16 cellular contexts compared by ENCODE assay signal in genomic region chr14:34075095-34075744, GRCh38.
DNase-seq lines count a peak whose midpoint lies in the region; ATAC-seq, FAIRE-seq and TF ChIP-seq lines count a peak whose summit lies in the region.
"Had no signal": no experiment of that assay in that cellular context is flagged by ENCODE, and none has a peak within 500 bp of the region (broad histone marks: within the 10 kb centered on the region; RNA-seq: fewer than 3 reads in every experiment).

No MANE protein-coding gene starts in this region.

- DNase-seq in stimulated activated naive CD8-positive, alpha-beta T cell treated with anti-CD3 and anti-CD28 coated beads, Interleukin-15, Interleukin-2, amounts not matched to agents 100 U/mL and 50 U/mL, for 24 hours, result no peak
- DNase-seq in NB4 (ENCODE audit: low read depth), result peak; percentile 75
- DNase-seq in activated CD8-positive, alpha-beta memory T cell treated with anti-CD3 and anti-CD28 coated beads, Interleukin-2, amount 50 U/mL, for 4 hours, result no peak
- no peak for DNase-seq in frontal cortex (ENCODE audit: low spot score in 2 of 2)
- DNase-seq: activated CD4-positive, alpha-beta T cell treated with anti-CD3 and anti-CD28 coated beads, Interleukin-2, amount 50 U/mL, for 1 hour; activated T-cell treated with anti-CD3 and anti-CD28 coated beads, Interleukin-2, amount 50 U/mL, for 72 hours; effector CD8-positive, alpha-beta T cell; NCI-H1105; T-helper 17 cell had no signal

- FAIRE-seq in frontal cortex (lab: Jason Lieb, UNC), result no peak
- FAIRE-seq: HepG2 had no signal

- H3K27ac Mint-ChIP-seq in stimulated activated naive CD8-positive, alpha-beta T cell treated with anti-CD3 and anti-CD28 coated beads, Interleukin-15, Interleukin-2, amounts not matched to agents 100 ng/mL and 50 ng/mL, for 24 hours, result peak overlapping the region; percentile 16
- no peak overlapping the region for H3K27ac Mint-ChIP-seq in stimulated activated memory B cell treated with anti-CD40 and anti-IgM and Interleukin-4, amounts not matched to agents 10 μg/mL and 1 μg/mL and 100 μg/mL, for 72 hours
- H3K27ac Mint-ChIP-seq: activated T-cell treated with anti-CD3 and anti-CD28 coated beads, Interleukin-2, amount 50 U/mL, for 72 hours; natural killer cell treated with Interleukin-12 subunit alpha and Interleukin-12 subunit beta and Interleukin-15 and Interleukin-18, amount 100 ng/mL, for 72 hours; T-helper 17 cell had no signal

- H3K4me1 Mint-ChIP-seq in stimulated activated naive CD8-positive, alpha-beta T cell treated with anti-CD3 and anti-CD28 coated beads, Interleukin-15, Interleukin-2, amounts not matched to agents 100 ng/mL and 50 ng/mL, for 24 hours (ENCODE audit: low read depth), result no peaks in the 10 kb centered on the region
- no peaks in the 10 kb centered on the region for H3K4me1 Mint-ChIP-seq in stimulated activated memory B cell treated with anti-CD40 and anti-IgM and Interleukin-4, amounts not matched to agents 10 μg/mL and 1 μg/mL and 100 μg/mL, for 72 hours

- peaks cover 7% of the 10 kb centered on the region for H3K9me3 Mint-ChIP-seq in stimulated activated naive CD8-positive, alpha-beta T cell treated with anti-CD3 and anti-CD28 coated beads, Interleukin-15, Interleukin-2, amounts not matched to agents 100 ng/mL and 50 ng/mL, for 24 hours
- H3K9me3 Mint-ChIP-seq in stimulated activated memory B cell treated with anti-CD40 and anti-IgM and Interleukin-4, amounts not matched to agents 10 μg/mL and 1 μg/mL and 100 μg/mL, for 72 hours, result peaks cover 10% of the 10 kb centered on the region

- ATAC-seq in stimulated activated naive CD8-positive, alpha-beta T cell treated with anti-CD3 and anti-CD28 coated beads, Interleukin-15, Interleukin-2, amounts not matched to agents 100 U/mL and 50 U/mL, for 24 hours, result no peak
- peak; percentile 64 for ATAC-seq in HG02759 (IDR thresholded peaks at IDR 0.05; ENCODE audit: unreplicated experiment)
- no peak for ATAC-seq in stimulated activated memory B cell treated with anti-CD40 and anti-IgM and Interleukin-4, amounts not matched to agents 10 μg/mL and 1 μg/mL and 100 μg/mL, for 72 hours
- no peak for ATAC-seq in HG03469 (IDR thresholded peaks at IDR 0.05; ENCODE audit: unreplicated experiment)
- ATAC-seq: activated T-cell treated with anti-CD3 and anti-CD28 coated beads, Interleukin-2, amount 50 U/mL, for 72 hours; HepG2; natural killer cell treated with Interleukin-12 subunit alpha and Interleukin-12 subunit beta and Interleukin-15 and Interleukin-18, amount 100 ng/mL, for 72 hours; T-helper 17 cell had no signal

- TF ChIP-seq POLR2A in NB4 (IDR thresholded peaks at IDR 0.05; ENCODE audit: extremely low read depth, insufficient read length), result no peak

- no peak for TF ChIP-seq CTCF in NB4 (IDR thresholded peaks at IDR 0.05; ENCODE audit: low read depth, low read length)

- no peaks in the 10 kb centered on the region for H3K36me3 Mint-ChIP-seq in stimulated activated naive CD8-positive, alpha-beta T cell treated with anti-CD3 and anti-CD28 coated beads, Interleukin-15, Interleukin-2, amounts not matched to agents 100 ng/mL and 50 ng/mL, for 24 hours (ENCODE audit: low read depth)
- no peaks in the 10 kb centered on the region for H3K36me3 Mint-ChIP-seq in stimulated activated memory B cell treated with anti-CD40 and anti-IgM and Interleukin-4, amounts not matched to agents 10 μg/mL and 1 μg/mL and 100 μg/mL, for 72 hours
- H3K36me3 Mint-ChIP-seq: natural killer cell treated with Interleukin-12 subunit alpha and Interleukin-12 subunit beta and Interleukin-15 and Interleukin-18, amount 100 ng/mL, for 72 hours had no signal

- no peak overlapping the region for H3K4me3 Mint-ChIP-seq in stimulated activated naive CD8-positive, alpha-beta T cell treated with anti-CD3 and anti-CD28 coated beads, Interleukin-15, Interleukin-2, amounts not matched to agents 100 ng/mL and 50 ng/mL, for 24 hours
- H3K4me3 Mint-ChIP-seq in stimulated activated memory B cell treated with anti-CD40 and anti-IgM and Interleukin-4, amounts not matched to agents 10 μg/mL and 1 μg/mL and 100 μg/mL, for 72 hours, result no peak overlapping the region
- H3K4me3 Mint-ChIP-seq: activated T-cell treated with anti-CD3 and anti-CD28 coated beads, Interleukin-2, amount 50 U/mL, for 72 hours; natural killer cell treated with Interleukin-12 subunit alpha and Interleukin-12 subunit beta and Interleukin-15 and Interleukin-18, amount 100 ng/mL, for 72 hours; T-helper 17 cell had no signal

- no peaks in the 10 kb centered on the region for H3K27me3 Mint-ChIP-seq in stimulated activated naive CD8-positive, alpha-beta T cell treated with anti-CD3 and anti-CD28 coated beads, Interleukin-15, Interleukin-2, amounts not matched to agents 100 ng/mL and 50 ng/mL, for 24 hours
- H3K27me3 Mint-ChIP-seq in stimulated activated memory B cell treated with anti-CD40 and anti-IgM and Interleukin-4, amounts not matched to agents 10 μg/mL and 1 μg/mL and 100 μg/mL, for 72 hours, result no peaks in the 10 kb centered on the region
- H3K27me3 Mint-ChIP-seq: natural killer cell treated with Interleukin-12 subunit alpha and Interleukin-12 subunit beta and Interleukin-15 and Interleukin-18, amount 100 ng/mL, for 72 hours; T-helper 17 cell had no signal

- no peak overlapping the region for H3K4me3 ChIP-seq in NB4 (ENCODE audit: low read depth, low read length)
- H3K4me3 ChIP-seq: suprapubic skin had no signal
